ENCODE assay signal across 8 cellular contexts in genomic region chr9:91905958-91906585, GRCh38. TPM values are rescaled to one million over a fixed set of nuclear protein-coding genes. Genes with fewer than 3 reads are reported as not detected.
DNase-seq lines count a peak whose midpoint lies in the region; ATAC-seq lines count a peak whose summit lies in the region.

No MANE protein-coding gene starts in this region.

- CTCF ChIA-PET in CD8-positive, alpha-beta memory T cell (lab: Charles Lee): interaction anchor here (1.3 kb wide), 1 partner anchor 234 kb away, joined by 3 read pairs; no protein-coding TSS in a partner anchor

- H3K27ac ChIP-seq in CD8-positive, alpha-beta memory T cell (ENCODE audit: low read depth, low read length): peak overlapping the region; percentile 60

- POLR2A ChIA-PET in CD8-positive, alpha-beta memory T cell (lab: Charles Lee): no interaction called here

- H3K36me3 ChIP-seq in CD8-positive, alpha-beta memory T cell (ENCODE audit: insufficient read depth, low read length): no peaks in the 10 kb centered on the region

- H3K9me3 ChIP-seq in CD8-positive, alpha-beta memory T cell (ENCODE audit: low read length): no peaks in the 10 kb centered on the region

- no peaks in the 10 kb centered on the region for H3K27me3 Mint-ChIP-seq in CD8-positive, alpha-beta memory T cell

- peaks cover 6 to 13% (median 9%) of the 10 kb centered on the region in 3 donors for H3K4me1 Mint-ChIP-seq in CD8-positive, alpha-beta memory T cell

- peak overlapping the region in 3 of 8 donors; percentile 48 to 78 (median 67) for H3K27ac Mint-ChIP-seq in CD8-positive, alpha-beta memory T cell

- H3K27me3 ChIP-seq in CD8-positive, alpha-beta memory T cell (ENCODE audit: insufficient read depth, low read length, poor library complexity, severe bottlenecking): no peaks in the 10 kb centered on the region

- no peaks in the 10 kb centered on the region for H3K36me3 Mint-ChIP-seq in CD8-positive, alpha-beta memory T cell

- no peaks in the 10 kb centered on the region for H3K9me3 Mint-ChIP-seq in CD8-positive, alpha-beta memory T cell

- ATAC-seq in left colon: peak; percentile 58

- intact Hi-C loops in left colon (cut with DNase I, micrococcal nuclease): no loop called here

- peak; percentile 7 to 70 (median 35) for DNase-seq in CD8-positive, alpha-beta memory T cell
- peak; percentile 37 for DNase-seq in LoVo (ENCODE audit: low spot score)
- DNase-seq in activated T-cell treated with anti-CD3 and anti-CD28 coated beads, Interleukin-2, amount 50 U/mL, for 48 hours: peak; percentile 50 to 60
- peak in 1 of 2 donors; percentile 41 for DNase-seq in left colon
- peak; percentile 7 to 19 for DNase-seq in stimulated activated CD8-positive, alpha-beta memory T cell treated with anti-CD3 and anti-CD28 coated beads, Interleukin-15, amount 100 ng/mL, for 4 hours (ENCODE audit: low read depth in 2 of 2)
- DNase-seq in amniotic stem cell (lab: John Stamatoyannopoulos, UW): no peak
- DNase-seq in NCI-H1105 (lab: John Stamatoyannopoulos, UW): no peak
- DNase-seq in DMS153 (lab: John Stamatoyannopoulos, UW): no peak

- peaks cover 24% of the 10 kb centered on the region for H3K4me1 ChIP-seq in CD8-positive, alpha-beta memory T cell (ENCODE audit: insufficient read depth, low read length)

- peak overlapping the region; percentile 73 for H3K4me3 ChIP-seq in CD8-positive, alpha-beta memory T cell (ENCODE audit: low read length)

- H3K4me3 Mint-ChIP-seq in CD8-positive, alpha-beta memory T cell: no peak overlapping the region

RNA-seq across cellular contexts. Expression of gene ROR2, which starts 44.0 kb away (rescaled TPM):
- not detected for total RNA-seq in CD8-positive, alpha-beta memory T cell
- polyA plus RNA-seq in CD8-positive, alpha-beta memory T cell: 2.0 TPM
- total RNA-seq in left colon: 1 to 10 TPM; 6.2 to 8.3 TPM

Comparison
In these comparisons a context has a peak if more than half of its experiments do, and no peak if none do; other contexts are left out.
1. DNase-seq: peak in CD8-positive, alpha-beta memory T cell (5 of 5), LoVo (single experiment), activated T-cell treated with anti-CD3 and anti-CD28 coated beads, Interleukin-2, amount 50 U/mL, for 48 hours (2 of 2) and stimulated activated CD8-positive, alpha-beta memory T cell treated with anti-CD3 and anti-CD28 coated beads, Interleukin-15, amount 100 ng/mL, for 4 hours (2 of 2); none in amniotic stem cell (single experiment), NCI-H1105 (single experiment) and DMS153 (single experiment).
2. RNA of gene ROR2, which starts 44.0 kb away (total RNA-seq): 6.2 to 8.3 TPM in left colon; not detected in CD8-positive, alpha-beta memory T cell; every median in the first group is over 4 times any median in the second.